In the genomic region with DNA sequence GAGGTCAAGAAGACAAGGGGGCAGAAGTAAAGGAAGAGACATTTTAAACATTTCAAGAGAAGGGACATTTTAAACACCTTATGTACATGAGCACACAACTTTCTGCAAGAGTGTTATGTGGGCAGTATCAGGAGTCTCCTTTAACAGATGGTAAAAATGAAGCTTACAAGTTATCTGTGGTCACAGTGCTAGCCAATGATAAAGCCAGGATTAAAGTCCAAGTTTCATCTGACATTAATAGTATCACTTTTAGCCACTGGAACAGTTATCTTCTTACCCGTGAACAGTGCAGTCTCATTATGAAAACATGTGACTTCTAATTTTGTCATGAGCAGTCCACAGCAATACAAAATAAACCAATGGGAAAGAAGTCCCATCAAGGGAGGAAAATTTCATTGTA, we compare ENCODE assay signal across 1 cellular context.
TF ChIP-seq lines count a peak whose summit lies in the region.

No MANE protein-coding gene starts in this region.

TF ChIP-seq in K562, 482 proteins besides CTCF, POLR2A, EP300 and RAD21 (continued from another document):
- TF ChIP-seq, protein P1, sequence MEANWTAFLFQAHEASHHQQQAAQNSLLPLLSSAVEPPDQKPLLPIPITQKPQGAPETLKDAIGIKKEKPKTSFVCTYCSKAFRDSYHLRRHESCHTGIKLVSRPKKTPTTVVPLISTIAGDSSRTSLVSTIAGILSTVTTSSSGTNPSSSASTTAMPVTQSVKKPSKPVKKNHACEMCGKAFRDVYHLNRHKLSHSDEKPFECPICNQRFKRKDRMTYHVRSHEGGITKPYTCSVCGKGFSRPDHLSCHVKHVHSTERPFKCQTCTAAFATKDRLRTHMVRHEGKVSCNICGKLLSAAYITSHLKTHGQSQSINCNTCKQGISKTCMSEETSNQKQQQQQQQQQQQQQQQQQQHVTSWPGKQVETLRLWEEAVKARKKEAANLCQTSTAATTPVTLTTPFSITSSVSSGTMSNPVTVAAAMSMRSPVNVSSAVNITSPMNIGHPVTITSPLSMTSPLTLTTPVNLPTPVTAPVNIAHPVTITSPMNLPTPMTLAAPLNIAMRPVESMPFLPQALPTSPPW (CRISPR knock-in tag; IDR thresholded peaks at IDR 0.05), result no peak
- TF ChIP-seq COPS2 (conservative IDR thresholded peaks at IDR 0.05) (no peak), ZNF561 (CRISPR knock-in tag; conservative IDR thresholded peaks at IDR 0.05) (no peak), ZNF445 (CRISPR knock-in tag; IDR thresholded peaks at IDR 0.05; ENCODE audit: low read depth) (no peak)
- TF ChIP-seq, protein P2, sequence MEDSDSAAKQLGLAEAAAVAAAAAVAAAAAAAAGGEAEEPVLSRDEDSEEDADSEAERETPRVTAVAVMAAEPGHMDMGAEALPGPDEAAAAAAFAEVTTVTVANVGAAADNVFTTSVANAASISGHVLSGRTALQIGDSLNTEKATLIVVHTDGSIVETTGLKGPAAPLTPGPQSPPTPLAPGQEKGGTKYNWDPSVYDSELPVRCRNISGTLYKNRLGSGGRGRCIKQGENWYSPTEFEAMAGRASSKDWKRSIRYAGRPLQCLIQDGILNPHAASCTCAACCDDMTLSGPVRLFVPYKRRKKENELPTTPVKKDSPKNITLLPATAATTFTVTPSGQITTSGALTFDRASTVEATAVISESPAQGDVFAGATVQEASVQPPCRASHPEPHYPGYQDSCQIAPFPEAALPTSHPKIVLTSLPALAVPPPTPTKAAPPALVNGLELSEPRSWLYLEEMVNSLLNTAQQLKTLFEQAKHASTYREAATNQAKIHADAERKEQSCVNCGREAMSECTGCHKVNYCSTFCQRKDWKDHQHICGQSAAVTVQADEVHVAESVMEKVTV (CRISPR knock-in tag; IDR thresholded peaks at IDR 0.05), result no peak
- TF ChIP-seq, protein P3, sequence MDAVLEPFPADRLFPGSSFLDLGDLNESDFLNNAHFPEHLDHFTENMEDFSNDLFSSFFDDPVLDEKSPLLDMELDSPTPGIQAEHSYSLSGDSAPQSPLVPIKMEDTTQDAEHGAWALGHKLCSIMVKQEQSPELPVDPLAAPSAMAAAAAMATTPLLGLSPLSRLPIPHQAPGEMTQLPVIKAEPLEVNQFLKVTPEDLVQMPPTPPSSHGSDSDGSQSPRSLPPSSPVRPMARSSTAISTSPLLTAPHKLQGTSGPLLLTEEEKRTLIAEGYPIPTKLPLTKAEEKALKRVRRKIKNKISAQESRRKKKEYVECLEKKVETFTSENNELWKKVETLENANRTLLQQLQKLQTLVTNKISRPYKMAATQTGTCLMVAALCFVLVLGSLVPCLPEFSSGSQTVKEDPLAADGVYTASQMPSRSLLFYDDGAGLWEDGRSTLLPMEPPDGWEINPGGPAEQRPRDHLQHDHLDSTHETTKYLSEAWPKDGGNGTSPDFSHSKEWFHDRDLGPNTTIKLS (IDR thresholded peaks at IDR 0.05; ENCODE audit: borderline replicate concordance, low read depth), result no peak
- TF ChIP-seq, protein P4, sequence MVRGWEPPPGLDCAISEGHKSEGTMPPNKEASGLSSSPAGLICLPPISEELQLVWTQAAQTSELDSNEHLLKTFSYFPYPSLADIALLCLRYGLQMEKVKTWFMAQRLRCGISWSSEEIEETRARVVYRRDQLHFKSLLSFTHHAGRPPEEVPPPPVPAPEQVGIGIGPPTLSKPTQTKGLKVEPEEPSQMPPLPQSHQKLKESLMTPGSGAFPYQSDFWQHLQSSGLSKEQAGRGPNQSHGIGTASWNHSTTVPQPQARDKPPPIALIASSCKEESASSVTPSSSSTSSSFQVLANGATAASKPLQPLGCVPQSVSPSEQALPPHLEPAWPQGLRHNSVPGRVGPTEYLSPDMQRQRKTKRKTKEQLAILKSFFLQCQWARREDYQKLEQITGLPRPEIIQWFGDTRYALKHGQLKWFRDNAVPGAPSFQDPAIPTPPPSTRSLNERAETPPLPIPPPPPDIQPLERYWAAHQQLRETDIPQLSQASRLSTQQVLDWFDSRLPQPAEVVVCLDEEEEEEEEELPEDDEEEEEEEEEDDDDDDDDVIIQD (CRISPR knock-in tag; IDR thresholded peaks at IDR 0.05), result no peak
